Comparison of ENCODE assay signal across 36 cellular contexts in genomic region chrX:77264490-77264889, GRCh38.
DNase-seq lines count a peak whose midpoint lies in the region; ATAC-seq, FAIRE-seq and TF ChIP-seq lines count a peak whose summit lies in the region.
"Had no signal": no experiment of that assay in that cellular context is flagged by ENCODE, and none has a peak within 500 bp of the region (broad histone marks: within the 10 kb centered on the region; RNA-seq: fewer than 3 reads in every experiment).

No MANE protein-coding gene starts in this region.

- in situ Hi-C loops in K562 (cut with MboI), result no loop called here

- H3F3A ChIP-seq in GM23338 (replicated peaks; ENCODE audit: low read depth), result no peaks in the 10 kb centered on the region

- H3K9me3 Mint-ChIP-seq in GM23338, result peaks cover 77% of the 10 kb centered on the region

- no peak overlapping the region for H3K27ac Mint-ChIP-seq in GM23338
- H3K27ac Mint-ChIP-seq: B cell; CD14-positive monocyte; CD4-positive, alpha-beta memory T cell; CD4-positive, alpha-beta T cell; CD4-positive, CD25-positive, alpha-beta regulatory T cell; CD8-positive, alpha-beta memory T cell; CD8-positive, alpha-beta T cell had no signal

- H3K27me3 ChIP-seq in GM23338 (ENCODE audit: insufficient read depth) (no peaks in the 10 kb centered on the region), K562 (ENCODE audit: control insufficient read depth in 2 of 2, insufficient read depth in 2 of 2, low read length in 2 of 2) (no peaks in the 10 kb centered on the region)
- H3K27me3 ChIP-seq: BE2C, BLaER1 had no signal

- peaks cover 14% of the 10 kb centered on the region; the same call in 2 of the 3 replicates for H3K36me3 Mint-ChIP-seq in GM23338 (ENCODE audit: low read depth)
- H3K36me3 Mint-ChIP-seq: CD14-positive monocyte; CD4-positive, CD25-positive, alpha-beta regulatory T cell; CD8-positive, alpha-beta memory T cell; CD8-positive, alpha-beta T cell had no signal

- TF ChIP-seq EP300 in A549 (IDR thresholded peaks at IDR 0.05) (no peak), K562 (IDR thresholded peaks at IDR 0.05; ENCODE audit: low read length) (no peak)

- H3K9me3 ChIP-seq in A549, result no peaks in the 10 kb centered on the region
- H3K9me3 ChIP-seq in HEK293 (ENCODE audit: control insufficient read depth, insufficient read depth, low read depth, low read length), result peaks cover 8% of the 10 kb centered on the region
- no peaks in the 10 kb centered on the region for H3K9me3 ChIP-seq in K562 (replicated peaks; ENCODE audit: control insufficient read depth, insufficient read depth, low read depth, low read length)
- H3K9me3 ChIP-seq: BE2C, Caco-2 had no signal

- no peak overlapping the region for H3K9ac ChIP-seq in K562 (ENCODE audit: insufficient read depth in 1 of 2, low read depth in 2 of 2, low read length in 2 of 2)
- H3K9ac ChIP-seq: BLaER1; BLaER1 treated with 17β-estradiol and CSF1 and Interleukin-3, amounts not matched to agents 10 nM and 100 nM had no signal

- H3K4me1 ChIP-seq in A549 (no peaks in the 10 kb centered on the region), GM23338 (ENCODE audit: insufficient read depth) (no peaks in the 10 kb centered on the region), HEK293 (ENCODE audit: control insufficient read depth, insufficient read depth, low read length) (no peaks in the 10 kb centered on the region), K562 (replicated peaks in 1 of 2; ENCODE audit: control insufficient read depth in 2 of 2, insufficient read depth in 2 of 2, low read length in 2 of 2) (no peaks in the 10 kb centered on the region)
- H3K4me1 ChIP-seq: BE2C; BLaER1; BLaER1 treated with 17β-estradiol and CSF1 and Interleukin-3, amounts not matched to agents 10 nM and 100 nM; Caco-2 had no signal

- H3K4me3 Mint-ChIP-seq in GM23338, result no peak overlapping the region
- H3K4me3 Mint-ChIP-seq: B cell; CD14-positive monocyte; CD4-positive, alpha-beta memory T cell; CD4-positive, alpha-beta T cell; CD4-positive, CD25-positive, alpha-beta regulatory T cell; CD8-positive, alpha-beta memory T cell; CD8-positive, alpha-beta T cell had no signal

- POLR2A ChIA-PET in A549 (lab: Yijun Ruan, JAX) (no interaction called here), HEK293 (lab: Yijun Ruan, JAX) (no interaction called here), K562 (lab: Yijun Ruan, JAX) (no interaction called here), GM10248 (lab: Yijun Ruan, JAX) (no interaction called here)

- intact Hi-C loops in K562 (cut with micrococcal nuclease) (no loop called here), left cardiac atrium (cut with DNase I) (no loop called here)

- H2AFZ ChIP-seq in GM23338, result no peak overlapping the region
- no peak overlapping the region for H2AFZ ChIP-seq in K562 (ENCODE audit: low read depth, low read length)

- DNase-seq in A549 (ENCODE audit: low read depth in 1 of 2, low spot score in 1 of 2) (no peak), GM23338 (ENCODE audit: low spot score) (peak; percentile 0), K562 (ENCODE audit: extremely low read depth in 1 of 4, low spot score in 3 of 4) (no peak), left cardiac atrium (no peak), GM10248 (ENCODE audit: extremely low spot score) (no peak)
- DNase-seq: 8988T; ACHN; AML-193; BE2C; C1 segment of cervical spinal cord; Caco-2; Calu3; CD4-positive, alpha-beta memory T cell; CD4-positive, alpha-beta T cell; CD4-positive, CD25-positive, alpha-beta regulatory T cell; CD8-positive, alpha-beta memory T cell; CD8-positive, alpha-beta T cell; COR-L47; DMS 273 treated with DMSO at 0.1 percent for 48 hours; DMS153; DMS53; DMS79; DMS79 treated with DMSO at 0.1 percent for 48 hours; DND-41; EL had no signal

- H3K79me2 ChIP-seq in GM23338 (replicated peaks; ENCODE audit: insufficient read depth) (no peaks in the 10 kb centered on the region), K562 (ENCODE audit: control insufficient read depth, insufficient read depth, low read length) (no peaks in the 10 kb centered on the region)

- H3K9me1 ChIP-seq in K562 (ENCODE audit: control insufficient read depth, insufficient read depth, low read length), result no peaks in the 10 kb centered on the region

- no peak for FAIRE-seq in A549 (lab: Jason Lieb, UNC)
- FAIRE-seq in K562 (lab: Jason Lieb, UNC), result no peak
- FAIRE-seq: A204.1, D721Med had no signal

- H3K4me3 ChIP-seq in A549 (no peak overlapping the region), GM23338 (no peak overlapping the region), HEK293 (ENCODE audit: low read depth, low read length) (no peak overlapping the region), K562 (no peak overlapping the region)
- H3K4me3 ChIP-seq: BLaER1; BLaER1 treated with 17β-estradiol and CSF1 and Interleukin-3, amounts not matched to agents 10 nM and 100 nM had no signal

- TF ChIP-seq POLR2A in A549 (IDR thresholded peaks at IDR 0.05; ENCODE audit: low read length) (no peak), K562 (conservative IDR thresholded peaks at IDR 0.05) (no peak)

- CTCF ChIA-PET in A549 (lab: Yijun Ruan, JAX) (no interaction called here), HEK293 (lab: Yijun Ruan, JAX) (no interaction called here), K562 (lab: Yijun Ruan, JAX; ENCODE audit: low intra/inter-chr PET ratio) (no interaction called here), GM10248 (lab: Yijun Ruan, JAX) (no interaction called here)

- H3K27me3 Mint-ChIP-seq in GM23338 (ENCODE audit: insufficient read depth, low read depth, poor library complexity), result no peaks in the 10 kb centered on the region
- H3K27me3 Mint-ChIP-seq: B cell; CD4-positive, alpha-beta memory T cell; CD4-positive, alpha-beta T cell; CD4-positive, CD25-positive, alpha-beta regulatory T cell had no signal

- ATAC-seq in A549 (no peak), GM23338 (no peak), K562 (no peak), esophagus mucosa (no peak), HG03025 (IDR thresholded peaks at IDR 0.05; ENCODE audit: low FRiP score, unreplicated experiment) (no peak), left cardiac atrium (no peak)
- ATAC-seq: CD8-positive, alpha-beta T cell had no signal

- no peaks in the 10 kb centered on the region for H3K36me3 ChIP-seq in GM23338 (ENCODE audit: insufficient read depth)
- no peaks in the 10 kb centered on the region for H3K36me3 ChIP-seq in HEK293 (ENCODE audit: control insufficient read depth in 2 of 2, insufficient read depth in 1 of 2, low read length in 2 of 2)
- no peaks in the 10 kb centered on the region for H3K36me3 ChIP-seq in K562 (ENCODE audit: control insufficient read depth, insufficient read depth, low read length)
- H3K36me3 ChIP-seq: BE2C; BLaER1; BLaER1 treated with 17β-estradiol and CSF1 and Interleukin-3, amounts not matched to agents 10 nM and 100 nM had no signal

- no TSS peak for BruUV-seq in K562 (replicated peaks; lab: Mats Ljungman, UMichigan)

- TF ChIP-seq CTCF in A549 (IDR thresholded peaks at IDR 0.05) (no peak), GM23338 (conservative IDR thresholded peaks at IDR 0.05; ENCODE audit: low read depth in 2 of 2) (no peak), HEK293 (tag by site-specific recombination; IDR thresholded peaks at IDR 0.05) (no peak), K562 (IDR thresholded peaks at IDR 0.05 in 2 of 3, conservative IDR thresholded peaks at IDR 0.05 in 1 of 3; ENCODE audit: insufficient read depth in 2 of 3, low read depth in 1 of 3, low read length in 3 of 3) (no peak), GM10248 (IDR thresholded peaks at IDR 0.05; ENCODE audit: control extremely low read depth, extremely low read depth, low read depth, missing control alignments) (no peak)

- no peak for TF ChIP-seq RAD21 in A549 (conservative IDR thresholded peaks at IDR 0.05 in 1 of 2, IDR thresholded peaks at IDR 0.05 in 1 of 2)
- TF ChIP-seq RAD21 in K562 (CRISPR knock-in tag; conservative IDR thresholded peaks at IDR 0.05 in 1 of 2, IDR thresholded peaks at IDR 0.05 in 1 of 2), result no peak

- no peaks in the 10 kb centered on the region for H4K20me1 ChIP-seq in GM23338 (replicated peaks; ENCODE audit: insufficient read depth)
- no peaks in the 10 kb centered on the region for H4K20me1 ChIP-seq in K562 (replicated peaks; ENCODE audit: control insufficient read depth, insufficient read depth, low read length)
- H4K20me1 ChIP-seq: BLaER1; BLaER1 treated with 17β-estradiol and CSF1 and Interleukin-3, amounts not matched to agents 10 nM and 100 nM had no signal

- no peaks in the 10 kb centered on the region for H3K9me2 ChIP-seq in GM23338 (ENCODE audit: insufficient read depth)

- WGBS in A549 (ENCODE audit: missing lambda C conversion rate), result 0% methylated on average over 2 of the region's 2 CpGs
- WGBS in K562 (ENCODE audit: insufficient coverage, low coverage, missing lambda C conversion rate), result 0% methylated on average over 2 of the region's 2 CpGs

- no peak overlapping the region for H3K4me2 ChIP-seq in A549
- no peak overlapping the region for H3K4me2 ChIP-seq in GM23338
- H3K4me2 ChIP-seq in K562 (ENCODE audit: insufficient read depth, low read length), result no peak overlapping the region
- H3K4me2 ChIP-seq: BLaER1; BLaER1 treated with 17β-estradiol and CSF1 and Interleukin-3, amounts not matched to agents 10 nM and 100 nM had no signal

- H3K4me1 Mint-ChIP-seq in GM23338, result no peaks in the 10 kb centered on the region
- H3K4me1 Mint-ChIP-seq: B cell; CD14-positive monocyte; CD4-positive, alpha-beta memory T cell; CD8-positive, alpha-beta memory T cell had no signal

- no peak overlapping the region for H3K27ac ChIP-seq in A549
- H3K27ac ChIP-seq in GM23338 (ENCODE audit: low read depth), result no peak overlapping the region
- no peak overlapping the region for H3K27ac ChIP-seq in HEK293 (ENCODE audit: extremely low read depth, low read depth, low read length)
- H3K27ac ChIP-seq in K562 (ENCODE audit: extremely low read depth, low read depth, low read length), result no peak overlapping the region
- H3K27ac ChIP-seq: 22Rv1; BLaER1; BLaER1 treated with 17β-estradiol and CSF1 and Interleukin-3, amounts not matched to agents 10 nM and 100 nM; C4-2B had no signal

TF ChIP-seq in A549, 52 proteins besides CTCF, POLR2A, EP300 and RAD21 (continues in another document):
- TF ChIP-seq PHF8 (IDR thresholded peaks at IDR 0.05; ENCODE audit: borderline replicate concordance, low read depth) (no peak), RFX5 (IDR thresholded peaks at IDR 0.05) (no peak)

TF ChIP-seq in GM23338, 12 proteins besides CTCF, POLR2A, EP300 and RAD21:
- TF ChIP-seq EZH2phosphoT487 (IDR thresholded peaks at IDR 0.05; ENCODE audit: unreplicated experiment) (no peak), STAT1 (IDR thresholded peaks at IDR 0.05; ENCODE audit: unreplicated experiment) (no peak)

TF ChIP-seq in HEK293, 187 proteins besides CTCF, POLR2A, EP300 and RAD21:
- TF ChIP-seq ZNF707 (tag by site-specific recombination; IDR thresholded peaks at IDR 0.05) (no peak), ZNF830 (tag by site-specific recombination; IDR thresholded peaks at IDR 0.05; ENCODE audit: low read depth) (no peak), ZNF585B (tag by site-specific recombination; IDR thresholded peaks at IDR 0.05) (peak; percentile 92), ZNF214 (tag by site-specific recombination; IDR thresholded peaks at IDR 0.05; ENCODE audit: borderline replicate concordance) (no peak)
TF ChIP-seq in HEK293: peak in this region for 1.

TF ChIP-seq in K562, 482 proteins besides CTCF, POLR2A, EP300 and RAD21:
- TF ChIP-seq PHB2 (IDR thresholded peaks at IDR 0.05; ENCODE audit: low read depth) (no peak), SNRNP70 (optimal IDR thresholded peaks at IDR 0.05; ENCODE audit: low read depth, low read length) (no peak), ZFP36 (IDR thresholded peaks at IDR 0.05; ENCODE audit: low read depth, low read length, partially characterized antibody) (peak; percentile 56)
